ENCODE assay signal across 9 cellular contexts in genomic region chr11:83162377-83162776, GRCh38. TPM values are rescaled to one million over a fixed set of nuclear protein-coding genes. Genes with fewer than 3 reads are reported as not detected.
DNase-seq lines count a peak whose midpoint lies in the region; ATAC-seq and TF ChIP-seq lines count a peak whose summit lies in the region.
"Had no signal": no experiment of that assay in that cellular context is flagged by ENCODE, and none has a peak within 500 bp of the region (broad histone marks: within the 10 kb centered on the region; RNA-seq: fewer than 3 reads in every experiment).

No MANE protein-coding gene starts in this region.

- H3K36me3 Mint-ChIP-seq in IgD-negative memory B cell: peaks cover 12% of the 10 kb centered on the region

- peak overlapping the region; percentile 89; the same call in 1 of the 2 replicates for H3K4me2 ChIP-seq in BLaER1

- H3K4me3 ChIP-seq in BLaER1: no peak overlapping the region

- H3K4me1 ChIP-seq in BLaER1: peaks cover 38% of the 10 kb centered on the region
- H3K4me1 ChIP-seq in foreskin keratinocyte: peaks cover 12% of the 10 kb centered on the region

- H3K9ac ChIP-seq in BLaER1: no peak overlapping the region

- ATAC-seq in GM21360 (IDR thresholded peaks at IDR 0.05; ENCODE audit: unreplicated experiment) (peak; percentile 42), foreskin keratinocyte (no peak)
- ATAC-seq: Right ventricle myocardium inferior had no signal

- TF ChIP-seq POLR2A in erythroblast (IDR thresholded peaks at IDR 0.05; ENCODE audit: low read length): no peak

- no peaks in the 10 kb centered on the region for H3K9me3 Mint-ChIP-seq in IgD-negative memory B cell

- H3K27ac Mint-ChIP-seq in IgD-negative memory B cell: peak overlapping the region in 2 of 3 donors; percentile 31 to 99

- peaks cover 65% of the 10 kb centered on the region for H3K36me3 ChIP-seq in BLaER1

- no peaks in the 10 kb centered on the region for H3K27me3 ChIP-seq in BLaER1
- H3K27me3 ChIP-seq in foreskin keratinocyte: no peaks in the 10 kb centered on the region

- peak; percentile 8 to 33 for DNase-seq in erythroblast (lab: John Stamatoyannopoulos, UW)
- no peak for DNase-seq in NCI-H2171 treated with DMSO at 0.1 percent for 48 hours (lab: John Stamatoyannopoulos, UW)
- DNase-seq in NCI-H510A treated with DMSO at 0.1 percent for 48 hours (lab: John Stamatoyannopoulos, UW): no peak
- no peak for DNase-seq in A172 (ENCODE audit: low spot score)
- DNase-seq in foreskin keratinocyte: no peak

- H3K4me3 Mint-ChIP-seq in IgD-negative memory B cell: peak overlapping the region; percentile 44 to 100 (median 62)

- peaks cover 95% of the 10 kb centered on the region for H4K20me1 ChIP-seq in BLaER1

- no peak for TF ChIP-seq CTCF in foreskin keratinocyte (conservative IDR thresholded peaks at IDR 0.05)

- no peaks in the 10 kb centered on the region for H3K9me3 ChIP-seq in BLaER1

- no peaks in the 10 kb centered on the region for H3K27me3 Mint-ChIP-seq in IgD-negative memory B cell

- no peak overlapping the region for H3K27ac ChIP-seq in BLaER1
- no peak overlapping the region for H3K27ac ChIP-seq in foreskin keratinocyte

- H3K4me1 Mint-ChIP-seq in IgD-negative memory B cell: peaks cover 40 to 47% (median 44%) of the 10 kb centered on the region in 3 donors

RNA-seq across cellular contexts. Expression of gene PCF11, which starts 5.4 kb away (rescaled TPM):
- polyA plus RNA-seq in IgD-negative memory B cell (47.4 TPM), foreskin keratinocyte (6.7 and 8.2 TPM in 2 replicates)
- total RNA-seq in A172 (2014; rRNA removed; shearing (Covaris generic)): 33.3 and 35.3 TPM in 2 replicates
- 22.5 and 25.5 TPM in 2 replicates for total RNA-seq in foreskin keratinocyte

RNA-seq across cellular contexts. Expression of gene ANKRD42, which starts 31.1 kb away (rescaled TPM):
- polyA plus RNA-seq in IgD-negative memory B cell (6.0 TPM), foreskin keratinocyte (3.2 and 3.4 TPM in 2 replicates)
- 7.0 and 11.1 TPM in 2 replicates for total RNA-seq in A172 (2014; rRNA removed; shearing (Covaris generic))
- 6.0 and 6.3 TPM in 2 replicates for total RNA-seq in foreskin keratinocyte

Comparison
In these comparisons a context has a peak if more than half of its experiments do, and no peak if none do; other contexts are left out.
1. DNase-seq: peak in erythroblast (2 of 2); none in NCI-H2171 treated with DMSO at 0.1 percent for 48 hours (single experiment), NCI-H510A treated with DMSO at 0.1 percent for 48 hours (single experiment), A172 (single experiment) and foreskin keratinocyte (0 of 2).